32 cellular contexts compared by ENCODE assay signal in genomic region chr20:4699216-4699615, GRCh38. TPM values are rescaled to one million over a fixed set of nuclear protein-coding genes. Genes with fewer than 3 reads are reported as not detected.
"Had no signal": no experiment of that assay in that cellular context is flagged by ENCODE, and none has a peak within 500 bp of the region (broad histone marks: within the 10 kb centered on the region; RNA-seq: fewer than 3 reads in every experiment).

No MANE protein-coding gene starts in this region.

- H3K9ac ChIP-seq: neural progenitor cell had no signal

- H3K4me1 ChIP-seq: left lung, lower lobe of right lung, spleen, upper lobe of left lung had no signal

- H3K27me3 ChIP-seq: heart right ventricle, hepatocyte, left lung, neural progenitor cell, ovary, right atrium auricular region, sigmoid colon, spleen, stomach, testis, thyroid gland, transverse colon, upper lobe of left lung, vagina had no signal

- H3K9me3 ChIP-seq: heart right ventricle, left lung, lower lobe of right lung, neutrophil, ovary, right atrium auricular region, sigmoid colon, spleen, stomach, testis, thyroid gland, transverse colon, upper lobe of left lung, vagina had no signal

- H3K36me3 ChIP-seq: neural progenitor cell, ovary, transverse colon had no signal

- H3K4me2 ChIP-seq: hepatocyte, neural progenitor cell had no signal

- H3K27ac Mint-ChIP-seq: nephron progenitor cell, neural progenitor cell, progenitor cell of endocrine pancreas had no signal

- H2AFZ ChIP-seq: hepatocyte, neural progenitor cell had no signal

- H3K27ac ChIP-seq: heart right ventricle, hepatocyte, left lung, lower lobe of right lung, neural progenitor cell, neutrophil, ovary, right atrium auricular region, sigmoid colon, spleen, stomach, testis, thyroid gland, transverse colon, upper lobe of left lung, vagina had no signal

- H3K4me3 Mint-ChIP-seq: naive thymus-derived CD8-positive, alpha-beta T cell; nephron progenitor cell; neural progenitor cell; stimulated activated effector memory CD8-positive, alpha-beta T cell treated with anti-CD3 and anti-CD28 coated beads, Interleukin-12 subunit alpha, Interleukin-12 subunit beta, amount 100 ng/mL, for 72 hours had no signal

- H3K4me3 ChIP-seq: heart right ventricle, hepatocyte, left lung, lower lobe of right lung, neural progenitor cell, ovary, right atrium auricular region, sigmoid colon, spleen, stomach, testis, thyroid gland, transverse colon, upper lobe of left lung, vagina had no signal

- DNase-seq: heart right ventricle; kidney glomerular epithelial cell; left colon; left lung; lower lobe of right lung; mammary epithelial cell; mesendoderm; naive thymus-derived CD8-positive, alpha-beta T cell; nephron progenitor cell; occipital lobe; ovary; sigmoid colon; small intestine; spleen; stimulated activated CD4-positive, alpha-beta T cell treated with anti-CD3 and anti-CD28 coated beads, Interleukin-4, amount 100 ng/mL, for 24 hours; stimulated activated naive CD4-positive, alpha-beta T cell; stomach; testis; thyroid gland; transverse colon; upper lobe of left lung had no signal

- H3K9me3 Mint-ChIP-seq: naive thymus-derived CD8-positive, alpha-beta T cell; nephron progenitor cell; neural progenitor cell; stimulated activated effector memory CD8-positive, alpha-beta T cell treated with anti-CD3 and anti-CD28 coated beads, Interleukin-12 subunit alpha, Interleukin-12 subunit beta, amount 100 ng/mL, for 72 hours had no signal

- FAIRE-seq: keratinocyte, small intestine had no signal

- ATAC-seq: left colon; left lung; lower lobe of right lung; naive thymus-derived CD8-positive, alpha-beta T cell; stimulated activated effector memory CD8-positive, alpha-beta T cell treated with anti-CD3 and anti-CD28 coated beads, Interleukin-12 subunit alpha, Interleukin-12 subunit beta, amount 100 ng/mL, for 72 hours had no signal

RNA-seq across cellular contexts. Expression of gene PRND, which starts 22.5 kb away (rescaled TPM):
- total RNA-seq: left lung; lower lobe of right lung; mammary epithelial cell; mucosa of gallbladder; naive thymus-derived CD8-positive, alpha-beta T cell; progenitor cell of endocrine pancreas; renal cortical epithelial cell; right atrium auricular region; spleen; transverse colon; vagina had no signal
- polyA plus RNA-seq: heart right ventricle; keratinocyte; liver; mammary epithelial cell; naive thymus-derived CD8-positive, alpha-beta T cell; small intestine had no signal
